20 cellular contexts compared by ENCODE assay signal in the genomic region with DNA sequence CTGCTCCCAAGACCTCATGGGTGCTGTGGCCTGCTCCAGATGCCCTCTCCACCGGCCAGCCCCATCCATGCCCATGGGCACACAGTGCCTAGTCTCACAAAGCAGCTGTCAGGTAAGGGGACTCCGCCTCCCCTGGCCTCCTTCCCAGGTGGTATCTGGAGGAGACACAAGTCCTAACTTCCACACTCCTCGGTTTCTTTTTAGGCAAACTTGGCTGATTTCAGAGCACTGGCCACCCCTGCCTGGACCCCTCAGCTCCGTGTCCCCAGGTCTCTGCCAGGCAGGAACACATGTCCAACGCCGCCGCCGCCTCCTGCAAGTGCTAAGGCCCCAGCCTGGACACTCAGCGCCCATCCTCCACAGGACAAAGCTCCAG.
"Had no signal": no experiment of that assay in that cellular context is flagged by ENCODE, and none has a peak within 500 bp of the region (broad histone marks: within the 10 kb centered on the region; RNA-seq: fewer than 3 reads in every experiment).

No MANE protein-coding gene starts in this region.

- H3K9me3 ChIP-seq: heart left ventricle, lower lobe of right lung, pancreas, psoas muscle had no signal

- FAIRE-seq: frontal cortex, pancreas had no signal

- H3K36me3 ChIP-seq: heart left ventricle, lower lobe of right lung, pancreas had no signal

- H3K27ac Mint-ChIP-seq: memory B cell, naive B cell had no signal

- H3K4me3 ChIP-seq: dorsolateral prefrontal cortex, heart left ventricle, lower lobe of right lung, pancreas, psoas muscle, smooth muscle cell had no signal

- ATAC-seq: heart left ventricle, left lobe of liver, lower lobe of right lung, pancreas, psoas muscle had no signal

- H3K27ac ChIP-seq: dorsolateral prefrontal cortex, heart left ventricle, lower lobe of right lung, pancreas, psoas muscle had no signal

- H3K27me3 ChIP-seq: pancreas had no signal

- H3K4me1 ChIP-seq: heart left ventricle, lower lobe of right lung, pancreas, psoas muscle had no signal

- H3K4me1 Mint-ChIP-seq: memory B cell had no signal

- H3K36me3 Mint-ChIP-seq: memory B cell had no signal

- H3K4me3 Mint-ChIP-seq: memory B cell, naive B cell, neural crest cell had no signal

- DNase-seq: caudate nucleus; cortex of kidney; effector CD8-positive, alpha-beta T cell; hippocampal formation; lower lobe of right lung; naive B cell; occipital lobe; retina; stimulated activated CD4-positive, alpha-beta T cell treated with anti-CD3 and anti-CD28 coated beads, Interleukin-2, amount 100 ng/mL, for 48 hours; stimulated activated naive CD4-positive, alpha-beta T cell treated with Interleukin-2 at 50 U/mL for 16 hours; trophoblast cell had no signal
